17 cellular contexts compared by ENCODE assay signal in genomic region chr2:70532244-70532935, GRCh38. TPM values are rescaled to one million over a fixed set of nuclear protein-coding genes. Genes with fewer than 3 reads are reported as not detected.
"Had no signal": no experiment of that assay in that cellular context is flagged by ENCODE, and none has a peak within 500 bp of the region (broad histone marks: within the 10 kb centered on the region; RNA-seq: fewer than 3 reads in every experiment).

No MANE protein-coding gene starts in this region.

- H3K36me3 ChIP-seq: gastroesophageal sphincter, neutrophil, thyroid gland, vagina had no signal

- H3K9me3 ChIP-seq: neutrophil, thyroid gland, vagina had no signal

- H3K4me1 ChIP-seq: gastroesophageal sphincter, vagina had no signal

- H3K27ac ChIP-seq: gastroesophageal sphincter, neutrophil, vagina had no signal

- H3K4me3 ChIP-seq: gastroesophageal sphincter, thyroid gland, vagina had no signal

- FAIRE-seq: islet of Langerhans had no signal

- H3K27me3 ChIP-seq: gastroesophageal sphincter, neutrophil, thyroid gland, vagina had no signal

- DNase-seq: activated B cell treated with CpG ODN at 0.5 μM for 24 hours; activated CD4-positive, alpha-beta T cell treated with anti-CD3 and anti-CD28 coated beads, Interleukin-2, amount 10 ng/mL, durations not matched to agents 24 days and 14 days; activated CD8-positive, alpha-beta memory T cell treated with anti-CD3 and anti-CD28 coated beads, Interleukin-2, amount 50 U/mL, for 4 hours; activated CD8-positive, alpha-beta T cell treated with anti-CD3 and anti-CD28 coated beads, Interleukin-2, amount 10 ng/mL, durations not matched to agents 7 days and 5 days; activated effector memory CD4-positive, alpha-beta T cell treated with anti-CD3 and anti-CD28 coated beads, Interleukin-2, amount 50 U/mL, for 16 hours; activated T-cell treated with anti-CD3 and anti-CD28 coated beads, Interleukin-2, amount 50 U/mL, for 48 hours; cortex of kidney; effector CD4-positive, alpha-beta T cell; naive B cell; retina; stimulated activated CD4-positive, alpha-beta T cell treated with anti-CD3 and anti-CD28 coated beads, Interleukin-2, amount 100 ng/mL, for 48 hours; T-helper 17 cell; thyroid gland had no signal

RNA-seq across cellular contexts. Expression of gene TGFA, which starts 21.2 kb away (rescaled TPM):
- total RNA-seq: activated CD4-positive, alpha-beta T cell treated with anti-CD3 and anti-CD28 coated beads, Interleukin-2, amount 10 ng/mL, durations not matched to agents 24 days and 14 days had no signal
